In the genomic region with DNA sequence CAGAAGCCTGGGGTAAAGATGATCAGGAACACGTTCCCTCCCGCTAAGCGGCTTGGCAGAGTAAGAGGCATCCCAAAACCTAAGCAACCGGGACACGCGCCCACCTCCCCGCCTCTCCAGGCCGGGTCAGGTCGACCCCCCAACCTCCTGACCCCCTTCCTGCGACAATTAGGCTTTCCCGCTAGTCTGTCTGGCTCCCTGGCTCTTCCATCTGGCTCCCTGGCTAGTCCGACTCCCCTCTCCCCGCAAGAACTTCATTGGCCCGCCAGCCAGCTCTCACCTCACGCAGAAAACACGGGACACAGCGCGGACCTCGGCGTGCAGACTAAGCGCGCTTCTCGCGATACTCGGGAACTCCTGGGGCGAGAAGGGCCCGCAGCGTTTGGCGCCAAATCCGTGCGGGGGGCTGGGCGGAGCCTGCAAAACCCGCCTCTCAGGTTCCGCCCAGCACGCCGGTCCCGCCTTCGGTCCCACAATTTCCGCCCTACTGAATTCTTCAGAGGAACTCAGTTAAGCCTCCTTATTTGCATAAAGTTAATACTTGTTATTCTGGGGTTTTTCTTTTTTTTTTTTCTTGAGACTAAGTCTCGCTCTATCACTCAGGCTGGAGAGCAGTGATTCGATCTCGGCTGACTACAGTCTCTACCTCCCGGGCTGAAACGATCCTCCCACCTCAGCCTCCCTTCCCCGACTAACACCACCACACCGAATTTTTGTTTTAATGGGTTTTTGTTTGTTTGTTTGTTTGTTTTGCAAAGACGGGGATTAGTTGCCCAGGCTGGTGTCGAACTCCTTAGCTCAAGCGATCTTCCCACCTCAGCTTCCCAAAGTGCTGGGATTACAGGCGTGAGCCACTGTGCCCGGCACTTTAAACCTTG, we compare ENCODE assay signal across 1 cellular context.
TF ChIP-seq lines count a peak whose summit lies in the region.

A gene with protein sequence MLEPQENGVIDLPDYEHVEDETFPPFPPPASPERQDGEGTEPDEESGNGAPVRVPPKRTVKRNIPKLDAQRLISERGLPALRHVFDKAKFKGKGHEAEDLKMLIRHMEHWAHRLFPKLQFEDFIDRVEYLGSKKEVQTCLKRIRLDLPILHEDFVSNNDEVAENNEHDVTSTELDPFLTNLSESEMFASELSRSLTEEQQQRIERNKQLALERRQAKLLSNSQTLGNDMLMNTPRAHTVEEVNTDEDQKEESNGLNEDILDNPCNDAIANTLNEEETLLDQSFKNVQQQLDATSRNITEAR (minus strand): TSS at position 327 of the 878 bp plus-strand sequence. CDS start 3,738 bp downstream, outside the sequence.

TF ChIP-seq in K562, 482 proteins besides CTCF, POLR2A, EP300 and RAD21 (continued from another document and continues in another):
- peak; percentile 66 for TF ChIP-seq ZBTB40 (IDR thresholded peaks at IDR 0.05)
- TF ChIP-seq ZBTB40 (CRISPR knock-in tag; IDR thresholded peaks at IDR 0.05), result no peak
- TF ChIP-seq PML (IDR thresholded peaks at IDR 0.05; ENCODE audit: low read length), result 0 out of 2 replicates have a peak, but pooled peaks have one; percentile 65
- TF ChIP-seq, protein P1, sequence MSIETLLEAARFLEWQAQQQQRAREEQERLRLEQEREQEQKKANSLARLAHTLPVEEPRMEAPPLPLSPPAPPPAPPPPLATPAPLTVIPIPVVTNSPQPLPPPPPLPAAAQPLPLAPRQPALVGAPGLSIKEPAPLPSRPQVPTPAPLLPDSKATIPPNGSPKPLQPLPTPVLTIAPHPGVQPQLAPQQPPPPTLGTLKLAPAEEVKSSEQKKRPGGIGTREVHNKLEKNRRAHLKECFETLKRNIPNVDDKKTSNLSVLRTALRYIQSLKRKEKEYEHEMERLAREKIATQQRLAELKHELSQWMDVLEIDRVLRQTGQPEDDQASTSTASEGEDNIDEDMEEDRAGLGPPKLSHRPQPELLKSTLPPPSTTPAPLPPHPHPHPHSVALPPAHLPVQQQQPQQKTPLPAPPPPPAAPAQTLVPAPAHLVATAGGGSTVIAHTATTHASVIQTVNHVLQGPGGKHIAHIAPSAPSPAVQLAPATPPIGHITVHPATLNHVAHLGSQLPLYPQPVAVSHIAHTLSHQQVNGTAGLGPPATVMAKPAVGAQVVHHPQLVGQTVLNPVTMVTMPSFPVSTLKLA (conservative IDR thresholded peaks at IDR 0.05), result peak; percentile 82 to 92
- TF ChIP-seq ELK3 (CRISPR knock-in tag; IDR thresholded peaks at IDR 0.05), result no peak
- TF ChIP-seq ARHGAP35 (IDR thresholded peaks at IDR 0.05; ENCODE audit: partially characterized antibody), result peak; percentile 97
- no peak for TF ChIP-seq ZC3H4 (CRISPR knock-in tag; IDR thresholded peaks at IDR 0.05; ENCODE audit: borderline replicate concordance)
- TF ChIP-seq PHTF2 (CRISPR knock-in tag; IDR thresholded peaks at IDR 0.05), result peak; percentile 15; the same call in 1 of the 2 replicates
- peak; percentile 45; the same call in 1 of the 2 replicates for TF ChIP-seq NR2C2 (CRISPR knock-in tag; IDR thresholded peaks at IDR 0.05)
- TF ChIP-seq NR2C2 (tag; IDR thresholded peaks at IDR 0.05), result no peak
- TF ChIP-seq RFX7 (CRISPR knock-in tag; IDR thresholded peaks at IDR 0.05), result no peak
- TF ChIP-seq, protein P2, sequence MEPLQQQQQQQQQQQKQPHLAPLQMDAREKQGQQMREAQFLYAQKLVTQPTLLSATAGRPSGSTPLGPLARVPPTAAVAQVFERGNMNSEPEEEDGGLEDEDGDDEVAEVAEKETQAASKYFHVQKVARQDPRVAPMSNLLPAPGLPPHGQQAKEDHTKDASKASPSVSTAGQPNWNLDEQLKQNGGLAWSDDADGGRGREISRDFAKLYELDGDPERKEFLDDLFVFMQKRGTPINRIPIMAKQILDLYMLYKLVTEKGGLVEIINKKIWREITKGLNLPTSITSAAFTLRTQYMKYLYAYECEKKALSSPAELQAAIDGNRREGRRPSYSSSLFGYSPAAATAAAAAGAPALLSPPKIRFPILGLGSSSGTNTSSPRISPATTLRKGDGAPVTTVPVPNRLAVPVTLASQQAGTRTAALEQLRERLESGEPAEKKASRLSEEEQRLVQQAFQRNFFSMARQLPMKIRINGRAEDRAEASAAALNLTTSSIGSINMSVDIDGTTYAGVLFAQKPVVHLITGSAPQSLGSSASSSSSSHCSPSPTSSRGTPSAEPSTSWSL (CRISPR knock-in tag; IDR thresholded peaks at IDR 0.05; ENCODE audit: borderline replicate concordance), result no peak
- peak; percentile 56 to 75; a peak in 3 of 4 replicates for TF ChIP-seq MAZ (CRISPR knock-in tag; conservative IDR thresholded peaks at IDR 0.05 in 1 of 2, IDR thresholded peaks at IDR 0.05 in 1 of 2)
- TF ChIP-seq, protein P3, sequence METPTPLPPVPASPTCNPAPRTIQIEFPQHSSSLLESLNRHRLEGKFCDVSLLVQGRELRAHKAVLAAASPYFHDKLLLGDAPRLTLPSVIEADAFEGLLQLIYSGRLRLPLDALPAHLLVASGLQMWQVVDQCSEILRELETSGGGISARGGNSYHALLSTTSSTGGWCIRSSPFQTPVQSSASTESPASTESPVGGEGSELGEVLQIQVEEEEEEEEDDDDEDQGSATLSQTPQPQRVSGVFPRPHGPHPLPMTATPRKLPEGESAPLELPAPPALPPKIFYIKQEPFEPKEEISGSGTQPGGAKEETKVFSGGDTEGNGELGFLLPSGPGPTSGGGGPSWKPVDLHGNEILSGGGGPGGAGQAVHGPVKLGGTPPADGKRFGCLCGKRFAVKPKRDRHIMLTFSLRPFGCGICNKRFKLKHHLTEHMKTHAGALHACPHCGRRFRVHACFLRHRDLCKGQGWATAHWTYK (CRISPR knock-in tag; IDR thresholded peaks at IDR 0.05), result peak; percentile 60; the same call in 1 of the 2 replicates
- TF ChIP-seq, protein P4, sequence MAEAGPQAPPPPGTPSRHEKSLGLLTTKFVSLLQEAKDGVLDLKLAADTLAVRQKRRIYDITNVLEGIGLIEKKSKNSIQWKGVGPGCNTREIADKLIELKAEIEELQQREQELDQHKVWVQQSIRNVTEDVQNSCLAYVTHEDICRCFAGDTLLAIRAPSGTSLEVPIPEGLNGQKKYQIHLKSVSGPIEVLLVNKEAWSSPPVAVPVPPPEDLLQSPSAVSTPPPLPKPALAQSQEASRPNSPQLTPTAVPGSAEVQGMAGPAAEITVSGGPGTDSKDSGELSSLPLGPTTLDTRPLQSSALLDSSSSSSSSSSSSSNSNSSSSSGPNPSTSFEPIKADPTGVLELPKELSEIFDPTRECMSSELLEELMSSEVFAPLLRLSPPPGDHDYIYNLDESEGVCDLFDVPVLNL (CRISPR knock-in tag; IDR thresholded peaks at IDR 0.05; ENCODE audit: low read depth), result peak; percentile 91; the same call in 1 of the 2 replicates
- TF ChIP-seq TBP (optimal IDR thresholded peaks at IDR 0.05; ENCODE audit: low read depth, low read length), result peak; percentile 92
- TF ChIP-seq ELF1 (tag; IDR thresholded peaks at IDR 0.05), result peak; percentile 54; the same call in 1 of the 2 replicates
- TF ChIP-seq ARNT (IDR thresholded peaks at IDR 0.05), result peak; percentile 30 to 77; a peak in 3 of 4 replicates
- TF ChIP-seq, protein P5, sequence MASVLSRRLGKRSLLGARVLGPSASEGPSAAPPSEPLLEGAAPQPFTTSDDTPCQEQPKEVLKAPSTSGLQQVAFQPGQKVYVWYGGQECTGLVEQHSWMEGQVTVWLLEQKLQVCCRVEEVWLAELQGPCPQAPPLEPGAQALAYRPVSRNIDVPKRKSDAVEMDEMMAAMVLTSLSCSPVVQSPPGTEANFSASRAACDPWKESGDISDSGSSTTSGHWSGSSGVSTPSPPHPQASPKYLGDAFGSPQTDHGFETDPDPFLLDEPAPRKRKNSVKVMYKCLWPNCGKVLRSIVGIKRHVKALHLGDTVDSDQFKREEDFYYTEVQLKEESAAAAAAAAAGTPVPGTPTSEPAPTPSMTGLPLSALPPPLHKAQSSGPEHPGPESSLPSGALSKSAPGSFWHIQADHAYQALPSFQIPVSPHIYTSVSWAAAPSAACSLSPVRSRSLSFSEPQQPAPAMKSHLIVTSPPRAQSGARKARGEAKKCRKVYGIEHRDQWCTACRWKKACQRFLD (CRISPR knock-in tag; IDR thresholded peaks at IDR 0.05), result 0 out of 2 replicates have a peak, but pooled peaks have one; percentile 20
- peak; percentile 71 for TF ChIP-seq ZNF384 (IDR thresholded peaks at IDR 0.05; ENCODE audit: low read depth, low read length)
- TF ChIP-seq ZBTB5 (IDR thresholded peaks at IDR 0.05), result 0 out of 2 replicates have a peak, but pooled peaks have one; percentile 17
- no peak for TF ChIP-seq HMGXB4 (CRISPR knock-in tag; IDR thresholded peaks at IDR 0.05)
- peak; percentile 52 for TF ChIP-seq NEUROD1 (IDR thresholded peaks at IDR 0.05; ENCODE audit: borderline replicate concordance, low read depth, low read length, partially characterized antibody)
- no peak for TF ChIP-seq NELFE (IDR thresholded peaks at IDR 0.05; ENCODE audit: insufficient read depth, insufficient read length)
